Comparison of ENCODE assay signal across 20 cellular contexts in the genomic region with DNA sequence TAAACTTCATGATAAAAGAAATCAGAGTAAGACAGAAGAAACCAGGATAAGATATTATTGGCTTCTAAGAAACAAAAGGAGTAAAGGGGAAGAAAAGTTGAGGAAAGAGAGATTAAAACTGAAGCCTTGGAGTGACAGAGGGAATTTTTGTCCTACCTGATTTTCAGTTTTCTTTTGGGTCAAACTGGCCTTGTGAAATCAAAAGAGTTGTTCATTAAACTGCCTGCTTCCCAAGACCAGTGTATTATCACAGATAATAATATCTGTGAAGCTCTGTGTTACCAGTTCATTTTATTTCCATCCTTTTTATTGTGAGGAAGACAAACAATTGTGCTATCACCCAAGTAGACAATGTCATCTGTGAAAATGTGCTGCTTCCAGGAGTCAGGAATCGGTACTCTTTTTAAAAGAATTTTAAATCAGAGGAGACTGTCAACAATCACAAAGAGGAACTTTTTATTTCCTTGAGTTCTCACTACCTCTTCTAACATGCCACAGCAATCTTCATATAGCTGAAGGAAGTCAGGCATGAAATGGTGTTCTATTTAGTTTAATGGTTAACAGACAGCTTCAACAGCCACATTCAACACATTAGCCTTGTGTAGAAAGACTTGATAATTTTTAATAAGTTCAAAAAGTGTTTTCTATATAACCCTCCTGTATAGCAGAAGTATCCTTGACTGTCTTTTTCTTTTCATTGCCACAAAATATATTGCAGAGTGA.
DNase-seq lines count a peak whose midpoint lies in the region; ATAC-seq, FAIRE-seq and TF ChIP-seq lines count a peak whose summit lies in the region.
"Had no signal": no experiment of that assay in that cellular context is flagged by ENCODE, and none has a peak within 500 bp of the region (broad histone marks: within the 10 kb centered on the region; RNA-seq: fewer than 3 reads in every experiment).

No MANE protein-coding gene starts in this region.

- intact Hi-C loops in GM12878 (cut with micrococcal nuclease; ENCODE audit: unreplicated experiment) (loop anchor here (10.0 kb wide), 1 partner anchor 395 kb away; no protein-coding TSS in a partner anchor), left ventricle myocardium inferior (cut with micrococcal nuclease) (no loop called here), transverse colon (cut with DNase I; ENCODE audit: low total_unique reads) (no loop called here)
- intact Hi-C loops in activated T-helper 1 cell treated with anti-CD3 and anti-CD28 coated beads, Interleukin-12 subunit alpha, Interleukin-12 subunit beta, Interleukin-2, Interleukin-4 antibody, amounts not matched to agents 30 ng/mL and 10 ng/mL and 1 ng/mL, durations not matched to agents 14 hours and 24 hours and 36 hours (cut with micrococcal nuclease): no loop called here

- H3K27ac ChIP-seq in GM12878 (ENCODE audit: control insufficient read depth, insufficient read depth) (no peak overlapping the region), left ventricle myocardium inferior (replicated peaks) (no peak overlapping the region), transverse colon (no peak overlapping the region)
- H3K27ac ChIP-seq: breast epithelium, gastrocnemius medialis, upper lobe of left lung had no signal

- FAIRE-seq in GM18507 (lab: Jason Lieb, UNC) (peak; percentile 70), GM12878 (lab: Jason Lieb, UNC) (no peak)

- no peaks in the 10 kb centered on the region for H3K27me3 Mint-ChIP-seq in activated T-helper 1 cell treated with anti-CD3 and anti-CD28 coated beads, Interleukin-12 subunit alpha, Interleukin-12 subunit beta, Interleukin-2, Interleukin-4 antibody, amounts not matched to agents 30 ng/mL and 10 ng/mL and 1 ng/mL, durations not matched to agents 14 hours and 24 hours and 36 hours (ENCODE audit: insufficient read depth)
- H3K27me3 Mint-ChIP-seq: activated CD8-positive, alpha-beta T cell treated with anti-CD3 and anti-CD28 coated beads for 36 hours; effector memory CD8-positive, alpha-beta T cell had no signal

- no peaks in the 10 kb centered on the region for H3K36me3 ChIP-seq in GM12878 (ENCODE audit: control insufficient read depth in 2 of 2, insufficient read depth in 2 of 2, low read length in 1 of 2)
- no peaks in the 10 kb centered on the region for H3K36me3 ChIP-seq in left ventricle myocardium inferior
- no peaks in the 10 kb centered on the region for H3K36me3 ChIP-seq in transverse colon
- H3K36me3 ChIP-seq: breast epithelium, gastrocnemius medialis, upper lobe of left lung had no signal

- no peak for TF ChIP-seq RAD21 in GM12878 (IDR thresholded peaks at IDR 0.05; ENCODE audit: insufficient read depth, low read depth, low read length)

- H3K4me1 Mint-ChIP-seq in activated T-helper 1 cell treated with anti-CD3 and anti-CD28 coated beads, Interleukin-12 subunit alpha, Interleukin-12 subunit beta, Interleukin-2, Interleukin-4 antibody, amounts not matched to agents 30 ng/mL and 10 ng/mL and 1 ng/mL, durations not matched to agents 14 hours and 24 hours and 36 hours (ENCODE audit: low read depth): no peaks in the 10 kb centered on the region

- TF ChIP-seq EP300 in GM12878 (IDR thresholded peaks at IDR 0.05; ENCODE audit: borderline replicate concordance in 1 of 2, control insufficient read depth in 1 of 2, low read depth in 2 of 2, low read length in 2 of 2) (peak in 1 of 2 experiments; percentile 37; a peak in 1 of 4 replicates), transverse colon (IDR thresholded peaks at IDR 0.05; ENCODE audit: low read depth) (no peak)

- POLR2A ChIA-PET in GM12878 (lab: Charles Lee): interaction anchor here (0.6 to 0.9 kb wide), 2 partner anchors 13 to 34 kb away, joined by 3 read pairs; no protein-coding TSS in a partner anchor

- H3K4me1 ChIP-seq in GM12878 (ENCODE audit: control insufficient read depth, insufficient read depth, low read length) (no peaks in the 10 kb centered on the region), left ventricle myocardium inferior (no peaks in the 10 kb centered on the region), transverse colon (no peaks in the 10 kb centered on the region)
- H3K4me1 ChIP-seq: breast epithelium, gastrocnemius medialis, upper lobe of left lung had no signal

- TF ChIP-seq CTCF in GM12878 (IDR thresholded peaks at IDR 0.05 in 2 of 3, conservative IDR thresholded peaks at IDR 0.05 in 1 of 3; ENCODE audit: control insufficient read depth in 2 of 3, extremely low read depth in 1 of 3, insufficient read depth in 1 of 3, low read depth in 3 of 3, low read length in 3 of 3): no peak
- TF ChIP-seq CTCF in left ventricle myocardium inferior (IDR thresholded peaks at IDR 0.05; ENCODE audit: borderline replicate concordance): no peak
- no peak for TF ChIP-seq CTCF in transverse colon (IDR thresholded peaks at IDR 0.05)

- H3K4me2 ChIP-seq in GM12878 (ENCODE audit: control insufficient read depth, insufficient read depth): no peak overlapping the region

- TF ChIP-seq POLR2A in GM12878 (IDR thresholded peaks at IDR 0.05; ENCODE audit: low read depth, low read length) (no peak), transverse colon (IDR thresholded peaks at IDR 0.05) (no peak)

- H3K9me3 ChIP-seq in GM12878 (replicated peaks; ENCODE audit: control insufficient read depth, insufficient read depth, low read length): no peaks in the 10 kb centered on the region
- H3K9me3 ChIP-seq in left ventricle myocardium inferior (replicated peaks): no peaks in the 10 kb centered on the region
- H3K9me3 ChIP-seq in transverse colon: no peaks in the 10 kb centered on the region
- H3K9me3 ChIP-seq: breast epithelium, gastrocnemius medialis, upper lobe of left lung had no signal

- in situ Hi-C loops in GM12878 (cut with MboI): no loop called here
- in situ Hi-C loops in transverse colon (cut with MboI; ENCODE audit: low pct_ligation_motif_present in 1 of 4, low pct_unique_long_range_greater_than_20kb in 1 of 4, low sequenced_read_pairs in 3 of 4): no loop called here

- DNase-seq in GM18507 (ENCODE audit: extremely low spot score, insufficient read length, low read depth): no peak
- DNase-seq in GM12878 (ENCODE audit: low read depth, low spot score): peak; percentile 23
- DNase-seq in left ventricle myocardium inferior: no peak
- DNase-seq in activated T-helper 1 cell treated with anti-CD3 and anti-CD28 coated beads, Interleukin-12 subunit alpha, Interleukin-12 subunit beta, Interleukin-2, Interleukin-4 antibody, amounts not matched to agents 30 ng/mL and 10 ng/mL and 1 ng/mL, durations not matched to agents 14 hours and 24 hours and 36 hours (ENCODE audit: low spot score): no peak
- no peak for DNase-seq in transverse colon
- DNase-seq: activated CD8-positive, alpha-beta T cell treated with anti-CD3 and anti-CD28 coated beads for 36 hours; activated naive CD4-positive, alpha-beta T cell treated with Interleukin-2 at 50 U/mL for 16 hours; DMS 273 treated with DMSO at 0.1 percent for 48 hours; effector memory CD8-positive, alpha-beta T cell; gastrocnemius medialis; islet precursor cell; Karpas-422; NCI-H187; Right ventricle myocardium superior; stimulated activated CD4-positive, alpha-beta T cell treated with anti-CD3 and anti-CD28 coated beads, Interleukin-2, amount 100 ng/mL, for 48 hours; upper lobe of left lung had no signal

- WGBS in GM12878 (ENCODE audit: insufficient coverage, insufficient replicate concordance, low lambda C conversion rate, missing lambda C conversion rate): 20% methylated on average over 1 of the region's 1 CpG
- WGBS in transverse colon (ENCODE audit: low coverage in 1 of 2), 2 donors: 44 to 52% methylated on average over 1 of the region's 1 CpG

- H4K20me1 ChIP-seq in GM12878 (ENCODE audit: control insufficient read depth, insufficient read depth): no peaks in the 10 kb centered on the region

- H3K79me2 ChIP-seq in GM12878 (ENCODE audit: control insufficient read depth, insufficient read depth, low read length): no peaks in the 10 kb centered on the region

- RAD21 ChIA-PET in GM12878 (lab: Charles Lee; ENCODE audit: unreplicated experiment): interaction anchor here (0.8 to 1.6 kb wide), 6 partner anchors 11 to 396 kb away, joined by 3 to 12 read pairs (median 3); no protein-coding TSS in a partner anchor

- no peaks in the 10 kb centered on the region for H3K9me3 Mint-ChIP-seq in activated T-helper 1 cell treated with anti-CD3 and anti-CD28 coated beads, Interleukin-12 subunit alpha, Interleukin-12 subunit beta, Interleukin-2, Interleukin-4 antibody, amounts not matched to agents 30 ng/mL and 10 ng/mL and 1 ng/mL, durations not matched to agents 14 hours and 24 hours and 36 hours

- no peaks in the 10 kb centered on the region for H3K36me3 Mint-ChIP-seq in activated T-helper 1 cell treated with anti-CD3 and anti-CD28 coated beads, Interleukin-12 subunit alpha, Interleukin-12 subunit beta, Interleukin-2, Interleukin-4 antibody, amounts not matched to agents 30 ng/mL and 10 ng/mL and 1 ng/mL, durations not matched to agents 14 hours and 24 hours and 36 hours (ENCODE audit: low read depth)

- no TSS peak for BruUV-seq in GM12878 (replicated peaks; lab: Mats Ljungman, UMichigan)

- H3K27ac Mint-ChIP-seq in activated T-helper 1 cell treated with anti-CD3 and anti-CD28 coated beads, Interleukin-12 subunit alpha, Interleukin-12 subunit beta, Interleukin-2, Interleukin-4 antibody, amounts not matched to agents 30 ng/mL and 10 ng/mL and 1 ng/mL, durations not matched to agents 14 hours and 24 hours and 36 hours: no peak overlapping the region
- H3K27ac Mint-ChIP-seq: activated CD8-positive, alpha-beta T cell treated with anti-CD3 and anti-CD28 coated beads for 36 hours; effector memory CD8-positive, alpha-beta T cell had no signal

- peak; percentile 69 for ATAC-seq in GM21390 (IDR thresholded peaks at IDR 0.05; ENCODE audit: unreplicated experiment)
- peak; percentile 90 for ATAC-seq in HG03066 (IDR thresholded peaks at IDR 0.05; ENCODE audit: low read depth, unreplicated experiment)
- ATAC-seq in GM12878: peak; percentile 92
- no peak for ATAC-seq in GM21723 (IDR thresholded peaks at IDR 0.05; ENCODE audit: unreplicated experiment)
- ATAC-seq: activated CD8-positive, alpha-beta T cell treated with anti-CD3 and anti-CD28 coated beads for 36 hours; effector memory CD8-positive, alpha-beta T cell; gastrocnemius medialis had no signal

- no peak overlapping the region for H3K4me3 Mint-ChIP-seq in activated T-helper 1 cell treated with anti-CD3 and anti-CD28 coated beads, Interleukin-12 subunit alpha, Interleukin-12 subunit beta, Interleukin-2, Interleukin-4 antibody, amounts not matched to agents 30 ng/mL and 10 ng/mL and 1 ng/mL, durations not matched to agents 14 hours and 24 hours and 36 hours
- H3K4me3 Mint-ChIP-seq: activated CD8-positive, alpha-beta T cell treated with anti-CD3 and anti-CD28 coated beads for 36 hours; effector memory CD8-positive, alpha-beta T cell had no signal

- no peaks in the 10 kb centered on the region for H3K27me3 ChIP-seq in GM12878 (replicated peaks in 1 of 2; ENCODE audit: control insufficient read depth in 2 of 2, insufficient read depth in 2 of 2, low read length in 1 of 2)
- no peaks in the 10 kb centered on the region for H3K27me3 ChIP-seq in left ventricle myocardium inferior (ENCODE audit: low read depth)
- H3K27me3 ChIP-seq in transverse colon: no peaks in the 10 kb centered on the region
- H3K27me3 ChIP-seq: breast epithelium, gastrocnemius medialis, upper lobe of left lung had no signal

- H3K9ac ChIP-seq in GM12878 (ENCODE audit: control insufficient read depth, insufficient read depth, low read length): no peak overlapping the region

- H3K4me3 ChIP-seq in GM12878: no peak overlapping the region
- no peak overlapping the region for H3K4me3 ChIP-seq in left ventricle myocardium inferior
- H3K4me3 ChIP-seq in transverse colon: no peak overlapping the region
- H3K4me3 ChIP-seq: breast epithelium, gastrocnemius medialis, upper lobe of left lung had no signal

- SMC1A ChIA-PET in GM12878 (lab: Charles Lee; ENCODE audit: uncharacterized antibody, unreplicated experiment): interaction anchor here (0.5 to 1.2 kb wide), 7 partner anchors 10 to 222 kb away, joined by 3 to 5 read pairs (median 4); no protein-coding TSS in a partner anchor

- CTCF ChIA-PET in GM12878 (lab: Yijun Ruan, JAX): interaction anchor here (0.6 to 1.3 kb wide), 6 partner anchors 14 to 395 kb away, joined by 3 to 6 read pairs (median 4); no protein-coding TSS in a partner anchor

- H2AFZ ChIP-seq in GM12878 (ENCODE audit: control insufficient read depth, low read depth, low read length): no peak overlapping the region
